Comparison of ENCODE assay signal across 19 cellular contexts in the genomic region with DNA sequence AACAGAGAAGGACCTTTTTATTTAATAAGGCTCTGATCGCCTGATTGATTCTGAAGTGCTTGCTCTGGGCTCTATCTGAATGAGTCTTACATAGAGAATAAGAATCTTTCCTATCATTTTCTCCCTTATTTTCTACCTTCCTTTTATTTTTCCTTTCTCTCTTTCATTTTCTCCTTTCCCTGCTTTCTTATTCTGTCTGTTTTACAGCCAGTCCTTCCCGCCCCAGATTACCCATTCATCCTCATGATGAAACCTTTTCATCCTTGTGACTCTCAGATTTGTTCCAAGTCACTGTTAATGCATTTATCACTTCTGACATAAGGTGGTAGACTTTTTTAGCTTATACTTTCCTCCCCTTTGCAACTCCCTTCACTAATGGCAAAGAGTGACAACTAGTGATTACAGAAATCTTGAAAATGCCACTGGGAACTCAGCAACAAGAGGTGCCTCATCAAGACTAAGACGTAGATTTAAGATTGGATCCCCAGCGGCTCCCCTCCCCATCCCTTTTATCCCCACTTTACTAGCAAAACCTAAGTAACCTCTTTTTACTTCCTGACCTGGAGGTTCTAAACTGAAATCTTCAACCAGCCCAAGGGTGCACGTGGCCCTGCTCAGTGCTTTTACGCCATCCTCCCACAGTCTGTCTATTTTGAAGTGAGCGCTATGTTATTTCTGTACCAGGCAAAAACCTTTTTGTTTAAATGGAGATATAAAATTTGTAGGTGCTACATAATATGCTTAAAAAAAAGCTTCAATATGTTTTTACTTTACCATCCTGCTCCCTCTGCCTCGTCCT.
A peak's percentile ranks its signal among the peaks of the same experiment; 100 is the strongest.
DNase-seq lines count a peak whose midpoint lies in the region; ATAC-seq and TF ChIP-seq lines count a peak whose summit lies in the region.
"Had no signal": no experiment of that assay in that cellular context is flagged by ENCODE, and none has a peak within 500 bp of the region (broad histone marks: within the 10 kb centered on the region; RNA-seq: fewer than 3 reads in every experiment).

No MANE protein-coding gene starts in this region.

- intact Hi-C loops in head of caudate nucleus (cut with DNase I), result no loop called here
- intact Hi-C loops in uterus (cut with DNase I; ENCODE audit: low total_unique reads), result no loop called here
- intact Hi-C loops in tibial artery (cut with DNase I; ENCODE audit: low total_unique reads), result no loop called here

- no peaks in the 10 kb centered on the region for H3K9me3 ChIP-seq in uterus
- H3K9me3 ChIP-seq in tibial artery, result no peaks in the 10 kb centered on the region
- H3K9me3 ChIP-seq: BLaER1, Caco-2 had no signal

- no peak for ATAC-seq in HG03108 (IDR thresholded peaks at IDR 0.05; ENCODE audit: unreplicated experiment)
- ATAC-seq: CD8-positive, alpha-beta T cell had no signal

- no peaks in the 10 kb centered on the region for H3K27me3 ChIP-seq in uterus
- H3K27me3 ChIP-seq in tibial artery, result no peaks in the 10 kb centered on the region
- H3K27me3 ChIP-seq: BLaER1 had no signal

- no peaks in the 10 kb centered on the region for H3K4me1 ChIP-seq in uterus
- no peaks in the 10 kb centered on the region for H3K4me1 ChIP-seq in tibial artery
- H3K4me1 ChIP-seq: BLaER1 had no signal

- peak; percentile 85 for DNase-seq in DMS79 treated with DMSO at 0.1 percent for 48 hours (lab: John Stamatoyannopoulos, UW)
- DNase-seq in DMS79 (lab: John Stamatoyannopoulos, UW), result no peak
- DNase-seq in head of caudate nucleus, result peak in 39 of 42 donors; percentile 11 to 82 (median 50)
- peak; percentile 10 for DNase-seq in middle frontal gyrus (ENCODE audit: extremely low spot score, low spot score)
- no peak for DNase-seq in uterus
- DNase-seq in NCI-H345 (lab: John Stamatoyannopoulos, UW), result no peak
- DNase-seq in tibial artery, result no peak
- DNase-seq: Caco-2; CD4-positive, CD25-positive, alpha-beta regulatory T cell; CD8-positive, alpha-beta T cell; DMS153; GF-D8; GOT3; H7; HCEC 1CT had no signal

- no peak for TF ChIP-seq POLR2A in uterus (IDR thresholded peaks at IDR 0.05)

- H3K36me3 ChIP-seq in uterus (no peaks in the 10 kb centered on the region), tibial artery (no peaks in the 10 kb centered on the region)
- H3K36me3 ChIP-seq: BLaER1 had no signal

- TF ChIP-seq CTCF in uterus (IDR thresholded peaks at IDR 0.05) (no peak), tibial artery (IDR thresholded peaks at IDR 0.05) (no peak)

- H3K27ac ChIP-seq in uterus, result no peak overlapping the region
- H3K27ac ChIP-seq in tibial artery, result no peak overlapping the region
- H3K27ac ChIP-seq: 22Rv1, BLaER1, C4-2B had no signal

- H3K4me3 ChIP-seq in uterus (no peak overlapping the region), tibial artery (no peak overlapping the region)
- H3K4me3 ChIP-seq: BLaER1 had no signal

Comparison
In these comparisons a context has a peak if more than half of its experiments do, and no peak if none do; other contexts are left out.
1. DNase-seq: peak in DMS79 treated with DMSO at 0.1 percent for 48 hours (single experiment), head of caudate nucleus (39 of 42) and middle frontal gyrus (single experiment); none in DMS79 (single experiment), uterus (0 of 2), NCI-H345 (single experiment) and tibial artery (0 of 2).